In the genomic region with DNA sequence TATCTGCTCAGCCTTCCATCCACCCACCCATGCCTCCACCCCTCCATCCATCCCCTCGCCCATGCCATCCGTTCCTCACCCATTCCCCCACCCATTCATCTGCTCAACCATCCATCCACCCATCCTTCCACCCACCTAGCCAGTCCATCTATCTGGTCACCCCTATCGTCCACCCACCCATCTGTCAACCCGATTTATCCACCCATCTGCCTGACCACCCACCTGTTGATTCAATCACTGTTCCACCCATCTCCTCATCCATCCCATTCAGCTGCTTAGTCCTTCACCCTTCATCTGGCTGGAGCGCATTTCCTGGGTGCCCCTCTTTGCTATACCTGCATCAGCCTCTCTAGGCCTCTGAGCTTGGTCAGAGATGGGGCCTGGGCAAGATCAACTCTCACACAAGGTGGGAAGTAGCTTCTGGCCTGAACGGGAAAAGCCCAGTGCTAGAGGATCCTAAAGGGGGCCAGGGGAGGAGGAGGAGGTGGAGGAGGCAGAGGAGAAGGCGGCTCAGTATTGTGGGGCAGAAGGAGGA, we compare ENCODE assay signal across 3 cellular contexts. TPM values are rescaled to one million over a fixed set of nuclear protein-coding genes. Genes with fewer than 3 reads are reported as not detected.
"Had no signal": no experiment of that assay in that cellular context is flagged by ENCODE, and none has a peak within 500 bp of the region (broad histone marks: within the 10 kb centered on the region; RNA-seq: fewer than 3 reads in every experiment).

No MANE protein-coding gene starts in this region.

RNA-seq across cellular contexts. Expression of a gene that starts 32.7 kb away (rescaled TPM):
- total RNA-seq: HepG2, RPMI7951, SJSA1 had no signal
- polyA plus RNA-seq: HepG2 had no signal
